In the genomic region with DNA sequence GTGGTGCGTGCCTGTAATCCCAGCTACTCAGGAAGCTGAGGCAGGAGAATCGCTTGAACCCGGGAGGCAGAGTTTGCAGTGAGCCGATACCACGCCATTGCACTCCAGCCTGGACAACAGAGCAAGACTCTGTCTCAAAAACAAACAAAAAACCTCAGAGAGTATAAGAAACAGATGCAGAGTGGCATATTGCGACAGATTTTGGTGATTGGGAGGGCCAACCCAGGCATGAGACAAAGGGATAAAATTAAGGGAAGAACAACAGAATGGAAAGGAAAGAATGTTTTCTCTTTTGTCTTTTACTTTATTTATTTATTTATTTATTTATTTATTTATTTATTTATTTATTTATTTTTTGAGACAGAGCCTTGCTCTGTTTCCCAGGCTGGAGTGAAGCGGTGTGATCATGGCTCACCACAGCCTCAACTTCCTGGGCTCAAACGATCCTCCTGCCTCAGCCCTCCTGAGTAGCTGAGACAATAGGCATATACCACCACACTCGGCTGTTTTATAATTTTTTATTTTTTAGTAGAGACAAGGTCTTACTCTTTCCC, we compare ENCODE assay signal across 2 cellular contexts.
A peak's percentile ranks its signal among the peaks of the same experiment; 100 is the strongest.
TF ChIP-seq lines count a peak whose summit lies in the region.

No MANE protein-coding gene starts in this region.

TF ChIP-seq in A549, 52 proteins besides CTCF, POLR2A, EP300 and RAD21:
- TF ChIP-seq ZC3H11A (IDR thresholded peaks at IDR 0.05) = peak; percentile 92

TF ChIP-seq in HepG2, 621 proteins besides CTCF, POLR2A, EP300 and RAD21:
- TF ChIP-seq ZNF121 (CRISPR knock-in tag; IDR thresholded peaks at IDR 0.05) = peak; percentile 65
